Comparison of ENCODE assay signal across 21 cellular contexts in genomic region chr5:151219138-151219537, GRCh38. TPM values are rescaled to one million over a fixed set of nuclear protein-coding genes. Genes with fewer than 3 reads are reported as not detected.
DNase-seq lines count a peak whose midpoint lies in the region; ATAC-seq, FAIRE-seq and TF ChIP-seq lines count a peak whose summit lies in the region.
"Had no signal": no experiment of that assay in that cellular context is flagged by ENCODE, and none has a peak within 500 bp of the region (broad histone marks: within the 10 kb centered on the region; RNA-seq: fewer than 3 reads in every experiment).

No MANE protein-coding gene starts in this region.

- peak overlapping the region; percentile 39 for H3K4me3 ChIP-seq in CD4-positive, CD25-positive, alpha-beta regulatory T cell (ENCODE audit: low read depth, low read length)
- H3K4me3 ChIP-seq in ascending aorta, result no peak overlapping the region
- H3K4me3 ChIP-seq: Peyer's patch, tibial nerve had no signal

- intact Hi-C loops in posterior vena cava (cut with DNase I), result no loop called here
- intact Hi-C loops in ascending aorta (cut with DNase I), result no loop called here

- H3K27me3 Mint-ChIP-seq in CD4-positive, CD25-positive, alpha-beta regulatory T cell, result no peaks in the 10 kb centered on the region
- no peaks in the 10 kb centered on the region for H3K27me3 Mint-ChIP-seq in activated naive CD8-positive, alpha-beta T cell treated with anti-CD3 and anti-CD28 coated beads, Interleukin-2, amount 10 ng/mL, durations not matched to agents 7 days and 5 days

- no peak for TF ChIP-seq CTCF in ascending aorta (IDR thresholded peaks at IDR 0.05)

- DNase-seq in CD4-positive, CD25-positive, alpha-beta regulatory T cell, result no peak
- DNase-seq in GM12891 (ENCODE audit: insufficient read length, low spot score) (no peak), posterior vena cava (ENCODE audit: low spot score) (peak; percentile 51), ascending aorta (ENCODE audit: low spot score in 2 of 2) (no peak), NCI-H526 treated with DMSO at 0.1 percent for 48 hours (lab: John Stamatoyannopoulos, UW) (no peak), HK-2 (ENCODE audit: unreplicated experiment) (no peak), Ammon's horn (ENCODE audit: low spot score) (no peak)
- DNase-seq in activated naive CD8-positive, alpha-beta T cell treated with anti-CD3 and anti-CD28 coated beads, Interleukin-2, amount 10 ng/mL, durations not matched to agents 7 days and 5 days, result no peak
- DNase-seq: BE2C; DMS79; NCI-H2107; NCI-H774; SK-N-SH; stimulated activated CD4-positive, alpha-beta T cell treated with anti-CD3 and anti-CD28 coated beads, Interleukin-4, amount 100 ng/mL, for 4 hours; stimulated activated CD8-positive, alpha-beta memory T cell treated with anti-CD3 and anti-CD28 coated beads, Interleukin-4, amount 100 ng/mL, for 48 hours had no signal

- H3K27ac Mint-ChIP-seq in CD4-positive, CD25-positive, alpha-beta regulatory T cell, result peak overlapping the region; percentile 93 to 98 (median 95)
- H3K27ac Mint-ChIP-seq in activated naive CD8-positive, alpha-beta T cell treated with anti-CD3 and anti-CD28 coated beads, Interleukin-2, amount 10 ng/mL, durations not matched to agents 7 days and 5 days, result peak overlapping the region; percentile 59

- peaks cover 98% of the 10 kb centered on the region for H3K4me1 ChIP-seq in CD4-positive, CD25-positive, alpha-beta regulatory T cell (ENCODE audit: control insufficient read depth, insufficient read depth, low read length, poor library complexity, severe bottlenecking)
- H3K4me1 ChIP-seq in ascending aorta, result peaks cover 13 to 17% of the 10 kb centered on the region in 2 donors
- H3K4me1 ChIP-seq: BE2C had no signal

- no peak for ATAC-seq in CD4-positive, CD25-positive, alpha-beta regulatory T cell (ENCODE audit: low read depth in 2 of 2)
- no peak for ATAC-seq in activated naive CD8-positive, alpha-beta T cell treated with anti-CD3 and anti-CD28 coated beads, Interleukin-2, amount 10 ng/mL, durations not matched to agents 7 days and 5 days (ENCODE audit: low read depth)
- ATAC-seq: left lobe of liver had no signal

- POLR2A ChIA-PET in activated naive CD8-positive, alpha-beta T cell treated with anti-CD3 and anti-CD28 coated beads, Interleukin-2, amount 10 ng/mL, durations not matched to agents 7 days and 5 days (lab: Charles Lee), result interaction anchor here (6.0 kb wide), 1 partner anchor 7 kb away, joined by 164 read pairs; no protein-coding TSS in a partner anchor

- no peaks in the 10 kb centered on the region for H3K9me3 Mint-ChIP-seq in CD4-positive, CD25-positive, alpha-beta regulatory T cell
- H3K9me3 Mint-ChIP-seq in activated naive CD8-positive, alpha-beta T cell treated with anti-CD3 and anti-CD28 coated beads, Interleukin-2, amount 10 ng/mL, durations not matched to agents 7 days and 5 days, result no peaks in the 10 kb centered on the region

- no peak for TF ChIP-seq POLR2A in GM12891 (IDR thresholded peaks at IDR 0.05; ENCODE audit: low read depth, low read length)

- peaks cover 31 to 85% (median 73%) of the 10 kb centered on the region in 4 donors for H3K4me1 Mint-ChIP-seq in CD4-positive, CD25-positive, alpha-beta regulatory T cell
- peaks cover 76% of the 10 kb centered on the region for H3K4me1 Mint-ChIP-seq in activated naive CD8-positive, alpha-beta T cell treated with anti-CD3 and anti-CD28 coated beads, Interleukin-2, amount 10 ng/mL, durations not matched to agents 7 days and 5 days

- peak; percentile 50 for FAIRE-seq in GM12891 (lab: Jason Lieb, UNC)
- FAIRE-seq: colon, H54, TTC549 had no signal

- peak overlapping the region; percentile 48 to 93 (median 76) for H3K4me3 Mint-ChIP-seq in CD4-positive, CD25-positive, alpha-beta regulatory T cell
- peak overlapping the region; percentile 64 for H3K4me3 Mint-ChIP-seq in activated naive CD8-positive, alpha-beta T cell treated with anti-CD3 and anti-CD28 coated beads, Interleukin-2, amount 10 ng/mL, durations not matched to agents 7 days and 5 days

- H3K36me3 ChIP-seq in CD4-positive, CD25-positive, alpha-beta regulatory T cell (ENCODE audit: control insufficient read depth, insufficient read depth, low read length), result peaks cover 28% of the 10 kb centered on the region
- no peaks in the 10 kb centered on the region for H3K36me3 ChIP-seq in ascending aorta
- H3K36me3 ChIP-seq: BE2C, Peyer's patch, tibial nerve had no signal

- no peaks in the 10 kb centered on the region for H3K9me3 ChIP-seq in CD4-positive, CD25-positive, alpha-beta regulatory T cell (ENCODE audit: control insufficient read depth in 2 of 2, low read length in 2 of 2)
- no peaks in the 10 kb centered on the region for H3K9me3 ChIP-seq in ascending aorta
- H3K9me3 ChIP-seq: BE2C, Peyer's patch, SK-N-SH, tibial nerve had no signal

- no peaks in the 10 kb centered on the region for H3K27me3 ChIP-seq in CD4-positive, CD25-positive, alpha-beta regulatory T cell (ENCODE audit: control insufficient read depth, insufficient read depth, low read length)
- no peaks in the 10 kb centered on the region for H3K27me3 ChIP-seq in ascending aorta
- H3K27me3 ChIP-seq: BE2C, Peyer's patch, tibial nerve had no signal

- peak overlapping the region; percentile 95 for H3K27ac ChIP-seq in CD4-positive, CD25-positive, alpha-beta regulatory T cell (ENCODE audit: insufficient read depth, low read length, poor library complexity, severe bottlenecking)
- no peak overlapping the region for H3K27ac ChIP-seq in ascending aorta

- H3K36me3 Mint-ChIP-seq in CD4-positive, CD25-positive, alpha-beta regulatory T cell, result peaks cover 50% of the 10 kb centered on the region
- peaks cover 34% of the 10 kb centered on the region for H3K36me3 Mint-ChIP-seq in activated naive CD8-positive, alpha-beta T cell treated with anti-CD3 and anti-CD28 coated beads, Interleukin-2, amount 10 ng/mL, durations not matched to agents 7 days and 5 days

TF ChIP-seq in GM12891, 5 proteins besides CTCF, POLR2A, EP300 and RAD21:
- TF ChIP-seq SPI1 (IDR thresholded peaks at IDR 0.05; ENCODE audit: low read depth, low read length) (no peak), POLR2AphosphoS5 (IDR thresholded peaks at IDR 0.05; ENCODE audit: low read depth, low read length) (no peak), TAF1 (IDR thresholded peaks at IDR 0.05; ENCODE audit: low read depth, low read length) (no peak), POU2F2 (IDR thresholded peaks at IDR 0.05; ENCODE audit: low read depth, low read length) (no peak), PAX5 (IDR thresholded peaks at IDR 0.05; ENCODE audit: insufficient read depth, low read length, severe bottlenecking) (no peak)
TF ChIP-seq in GM12891: peak in this region for 0.

RNA-seq across cellular contexts. Expression of gene CCDC69, which starts 4.8 kb away (rescaled TPM):
- total RNA-seq in CD4-positive, CD25-positive, alpha-beta regulatory T cell, result 104 TPM
- polyA plus RNA-seq in CD4-positive, CD25-positive, alpha-beta regulatory T cell, result 10 to 100 TPM; 78.2 to 97.0 (median 87.7) TPM
- 37.1 TPM for polyA plus RNA-seq in GM12891 (2012; ENCODE audit: low read depth, missing spikeins)
- total RNA-seq in activated naive CD8-positive, alpha-beta T cell treated with anti-CD3 and anti-CD28 coated beads, Interleukin-2, amount 10 ng/mL, durations not matched to agents 7 days and 5 days, result 100 to 1,000 TPM; 108 to 110 TPM
- total RNA-seq in posterior vena cava, result 10 to 100 TPM; 70.6 to 72.4 TPM
- 101 TPM for total RNA-seq in ascending aorta

RNA-seq across cellular contexts. Expression of gene GM2A, which starts 33.8 kb away (rescaled TPM):
- total RNA-seq in CD4-positive, CD25-positive, alpha-beta regulatory T cell, result 12.0 TPM
- 1 to 10 TPM; 4.7 to 8.7 (median 6.1) TPM for polyA plus RNA-seq in CD4-positive, CD25-positive, alpha-beta regulatory T cell
- 67.3 TPM for polyA plus RNA-seq in GM12891 (2012; ENCODE audit: low read depth, missing spikeins)
- total RNA-seq in activated naive CD8-positive, alpha-beta T cell treated with anti-CD3 and anti-CD28 coated beads, Interleukin-2, amount 10 ng/mL, durations not matched to agents 7 days and 5 days, result 10 to 100 TPM; 19.3 to 20.6 TPM
- total RNA-seq in posterior vena cava (10 to 100 TPM; 23.4 to 41.6 TPM), ascending aorta (15.0 TPM)
